26 cellular contexts compared by ENCODE assay signal in genomic region chrX:143002206-143002605, GRCh38. TPM values are rescaled to one million over a fixed set of nuclear protein-coding genes. Genes with fewer than 3 reads are reported as not detected.
"Had no signal": no experiment of that assay in that cellular context is flagged by ENCODE, and none has a peak within 500 bp of the region (broad histone marks: within the 10 kb centered on the region; RNA-seq: fewer than 3 reads in every experiment).

No MANE protein-coding gene starts in this region.

- DNase-seq: activated B cell treated with CpG ODN at 0.5 μM for 24 hours; activated CD4-positive, alpha-beta T cell treated with anti-CD3 and anti-CD28 coated beads for 48 hours; activated CD4-positive, alpha-beta T cell treated with anti-CD3 and anti-CD28 coated beads, Interleukin-2, amount 50 U/mL, for 1 hour; activated CD4-positive, alpha-beta T cell treated with anti-CD3 and anti-CD28 coated beads, Interleukin-2, amount 50 U/mL, for 48 hours; activated CD8-positive, alpha-beta memory T cell treated with anti-CD3 and anti-CD28 coated beads for 24 hours; activated CD8-positive, alpha-beta T cell treated with anti-CD3 and anti-CD28 coated beads for 36 hours; activated effector memory CD4-positive, alpha-beta T cell treated with Interleukin-2 at 50 U/mL for 16 hours; activated gamma-delta T cell treated with Interleukin-2 at 50 U/mL for 16 hours; activated naive CD4-positive, alpha-beta T cell treated with anti-CD3 and anti-CD28 coated beads, Interleukin-2, amount 50 U/mL, for 16 hours; activated naive CD4-positive, alpha-beta T cell treated with Interleukin-2 at 50 U/mL for 16 hours; activated T-cell treated with anti-CD3 and anti-CD28 coated beads, Interleukin-2, amount 50 U/mL, for 4 hours; amygdala; aorta; body of pancreas; caudate nucleus; effector CD8-positive, alpha-beta T cell; esophagus squamous epithelium; foreskin melanocyte; heart right ventricle; T1000; WERI-Rb-1 had no signal

RNA-seq across cellular contexts. Expression of gene SPANXN4, which starts 23.5 kb away (rescaled TPM):
- polyA plus RNA-seq: adipose tissue, aorta, endothelial cell of umbilical vein, esophagus, fibroblast of lung, heart right ventricle, hepatocyte had no signal
